In the genomic region with DNA sequence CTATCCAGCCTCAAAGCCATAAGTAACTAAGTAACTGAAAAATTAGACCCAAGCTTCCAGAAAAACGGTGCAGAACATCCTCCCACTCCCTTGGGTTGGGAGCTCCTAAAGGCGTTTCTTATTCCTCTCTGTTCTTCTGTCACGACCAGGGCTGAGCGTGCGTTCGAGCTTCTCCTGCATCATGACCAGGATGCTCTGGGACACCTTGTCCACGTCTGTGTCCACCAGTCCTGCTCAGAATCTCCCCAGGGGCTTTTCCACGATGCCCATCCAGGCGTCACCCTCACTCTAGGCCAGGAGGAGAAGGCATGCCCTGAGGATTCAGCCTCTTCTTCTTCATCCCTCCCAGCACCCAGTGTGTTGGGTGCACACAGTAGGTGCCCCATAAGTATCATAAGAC, we compare ENCODE assay signal across 29 cellular contexts. TPM values are rescaled to one million over a fixed set of nuclear protein-coding genes. Genes with fewer than 3 reads are reported as not detected.
DNase-seq lines count a peak whose midpoint lies in the region; ATAC-seq, FAIRE-seq and TF ChIP-seq lines count a peak whose summit lies in the region.
"Had no signal": no experiment of that assay in that cellular context is flagged by ENCODE, and none has a peak within 500 bp of the region (broad histone marks: within the 10 kb centered on the region; RNA-seq: fewer than 3 reads in every experiment).

No MANE protein-coding gene starts in this region.

- H3K27me3 ChIP-seq in adipocyte (replicated peaks; ENCODE audit: control insufficient read depth, insufficient read depth, low read length) (no peaks in the 10 kb centered on the region), lung (ENCODE audit: control insufficient read depth, insufficient read depth) (no peaks in the 10 kb centered on the region)
- H3K27me3 ChIP-seq: foreskin keratinocyte, upper lobe of right lung had no signal

- no peak for TF ChIP-seq CTCF in lung (IDR thresholded peaks at IDR 0.05; ENCODE audit: control extremely low read depth, extremely low read depth)
- no peak for TF ChIP-seq CTCF in type B pancreatic cell (conservative IDR thresholded peaks at IDR 0.05)

- H3K27ac Mint-ChIP-seq in type B pancreatic cell: no peak overlapping the region
- H3K27ac Mint-ChIP-seq: dendritic cell treated with granulocyte-macrophage colony-stimulating factor and Interleukin-4, amounts not matched to agents 40 ng/mL and 50 ng/mL, for 4 days; mesothelial cell of epicardium; naive B cell had no signal

- H3K4me3 ChIP-seq in adipocyte (ENCODE audit: low read length) (no peak overlapping the region), lung (no peak overlapping the region)
- H3K4me3 ChIP-seq: psoas muscle, upper lobe of right lung had no signal

- peak overlapping the region; percentile 13 for H3K9ac ChIP-seq in adipocyte (ENCODE audit: low read length)

- no peaks in the 10 kb centered on the region for H3K36me3 Mint-ChIP-seq in type B pancreatic cell
- H3K36me3 Mint-ChIP-seq: mesothelial cell of epicardium, naive B cell had no signal

- H3K9me3 ChIP-seq in adipocyte (ENCODE audit: control insufficient read depth, low read length) (peaks cover 6% of the 10 kb centered on the region), lung (ENCODE audit: control insufficient read depth in 2 of 2, insufficient read depth in 1 of 2, low read length in 1 of 2) (no peaks in the 10 kb centered on the region)
- H3K9me3 ChIP-seq: Caco-2, neutrophil, psoas muscle, upper lobe of right lung had no signal

- no peak for ATAC-seq in lung (ENCODE audit: insufficient read depth, low FRiP score)
- ATAC-seq: esophagus mucosa, foreskin keratinocyte, left colon, psoas muscle, upper lobe of right lung had no signal

- H3K4me3 Mint-ChIP-seq in type B pancreatic cell: no peak overlapping the region
- H3K4me3 Mint-ChIP-seq: dendritic cell treated with granulocyte-macrophage colony-stimulating factor and Interleukin-4, amounts not matched to agents 40 ng/mL and 50 ng/mL, for 4 days; mesothelial cell of epicardium; naive B cell had no signal

- H3K4me1 ChIP-seq in adipocyte (ENCODE audit: control insufficient read depth, insufficient read depth, low read length) (peaks cover 30% of the 10 kb centered on the region), lung (ENCODE audit: control insufficient read depth in 2 of 2, insufficient read depth in 2 of 2, low read length in 2 of 2) (peaks cover 2 to 3% of the 10 kb centered on the region in 2 donors)
- H3K4me1 ChIP-seq: Caco-2, psoas muscle had no signal

- WGBS in lung, 2 donors: 90 to 96% methylated on average over 9 of the region's 9 CpGs

- H3K27me3 Mint-ChIP-seq in type B pancreatic cell: no peaks in the 10 kb centered on the region

- H3K9me3 Mint-ChIP-seq in type B pancreatic cell: peaks cover 4% of the 10 kb centered on the region
- H3K9me3 Mint-ChIP-seq: dendritic cell treated with granulocyte-macrophage colony-stimulating factor and Interleukin-4, amounts not matched to agents 40 ng/mL and 50 ng/mL, for 4 days had no signal

- no peak overlapping the region for H3K27ac ChIP-seq in lung (ENCODE audit: low read depth in 1 of 2, low read length in 1 of 2)
- H3K27ac ChIP-seq: C4-2B, foreskin keratinocyte, neutrophil, psoas muscle, upper lobe of right lung had no signal

- no peak for FAIRE-seq in RCC 7860 (lab: Jason Lieb, UNC)
- FAIRE-seq: G401.6 had no signal

- no peaks in the 10 kb centered on the region for H3K36me3 ChIP-seq in adipocyte (ENCODE audit: control insufficient read depth, insufficient read depth, low read length, severe bottlenecking)
- no peaks in the 10 kb centered on the region for H3K36me3 ChIP-seq in lung (ENCODE audit: control insufficient read depth in 2 of 2, insufficient read depth in 2 of 2, low read length in 2 of 2)
- H3K36me3 ChIP-seq: neutrophil, upper lobe of right lung had no signal

- no peaks in the 10 kb centered on the region for H3K4me1 Mint-ChIP-seq in type B pancreatic cell (ENCODE audit: unreplicated experiment)
- H3K4me1 Mint-ChIP-seq: naive B cell had no signal

- peak; percentile 24 for DNase-seq in activated CD8-positive, alpha-beta memory T cell treated with anti-CD3 and anti-CD28 coated beads for 24 hours
- DNase-seq in activated CD8-positive, alpha-beta memory T cell treated with anti-CD3 and anti-CD28 coated beads, Interleukin-2, amount 50 U/mL, for 48 hours: no peak
- DNase-seq in adipocyte (ENCODE audit: low read depth): no peak
- DNase-seq in lung (ENCODE audit: low spot score): peak; percentile 9
- DNase-seq in type B pancreatic cell (ENCODE audit: extremely low spot score, unreplicated experiment): peak; percentile 29
- no peak for DNase-seq in iPS-NIHi7 (ENCODE audit: extremely low spot score)
- no peak for DNase-seq in RCC 7860 (ENCODE audit: low spot score)
- DNase-seq in medulla oblongata (ENCODE audit: extremely low spot score): no peak
- DNase-seq: 8988T; Caco-2; central memory CD4-positive, alpha-beta T cell; DMS79; foreskin keratinocyte; HCEC 1CT; left colon; naive B cell; NCI-H1417 treated with DMSO at 0.1 percent for 48 hours; NCI-H2081; NCI-H524 treated with DMSO at 0.1 percent for 48 hours; psoas muscle; Right ventricle myocardium superior; stimulated activated CD4-positive, alpha-beta T cell treated with anti-CD3 and anti-CD28 coated beads, Interleukin-4, amount 100 ng/mL, for 24 hours; upper lobe of right lung had no signal

RNA-seq across cellular contexts. Expression of gene GAS6, which starts 37.8 kb away (rescaled TPM):
- total RNA-seq in lung: 10 to 100 TPM; 68.5 to 83.8 TPM
- polyA plus RNA-seq in lung: 100 to 1,000 TPM in 1 of 2 donors, 10 to 100 TPM in 1; 61.8 to 107 TPM
- total RNA-seq in type B pancreatic cell (ENCODE audit: low replicate concordance): 42.9 and 102 TPM in 2 replicates

Comparison
In these comparisons a context has a peak if more than half of its experiments do, and no peak if none do; other contexts are left out.
1. DNase-seq: peak in activated CD8-positive, alpha-beta memory T cell treated with anti-CD3 and anti-CD28 coated beads for 24 hours (single experiment), lung (single experiment) and type B pancreatic cell (single experiment); none in activated CD8-positive, alpha-beta memory T cell treated with anti-CD3 and anti-CD28 coated beads, Interleukin-2, amount 50 U/mL, for 48 hours (single experiment), adipocyte (single experiment), iPS-NIHi7 (single experiment), RCC 7860 (single experiment) and medulla oblongata (single experiment).